ENCODE assay signal across 1 cellular context in the genomic region with DNA sequence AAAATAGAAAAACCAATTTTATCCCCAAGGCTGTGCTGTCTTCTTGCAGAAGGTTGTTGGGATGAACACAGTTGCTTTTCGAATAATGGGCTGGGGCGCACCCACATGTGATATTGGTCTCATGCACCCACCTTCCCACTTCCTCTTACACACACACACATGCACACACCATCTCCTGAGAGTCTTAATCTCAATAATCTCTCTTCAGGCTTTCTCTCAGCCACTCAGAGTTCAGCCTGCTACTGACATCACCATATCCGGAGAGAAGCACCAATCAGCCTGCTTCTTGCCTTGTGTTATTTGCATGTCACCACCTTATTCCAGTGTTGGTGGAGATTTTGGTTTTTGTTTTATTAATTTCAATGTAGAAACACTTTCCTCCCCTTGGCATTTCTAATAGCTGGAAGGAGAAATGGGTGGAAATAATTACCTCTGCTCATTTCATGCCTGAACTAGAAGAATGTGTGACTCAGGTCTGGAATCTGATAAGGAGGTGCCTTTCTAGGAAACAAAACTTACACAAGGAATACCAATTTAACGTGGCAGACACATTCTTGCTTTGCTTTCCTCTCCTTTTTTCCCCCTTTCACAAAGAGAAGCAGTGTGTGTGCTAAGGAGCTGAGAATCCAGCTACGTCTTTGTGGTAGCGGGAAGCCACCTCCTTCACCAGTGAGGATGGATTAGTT.
TF ChIP-seq lines count a peak whose summit lies in the region.

No MANE protein-coding gene starts in this region.

TF ChIP-seq in H1, 55 proteins besides CTCF, POLR2A, EP300 and RAD21:
- no peak for TF ChIP-seq CHD2 (IDR thresholded peaks at IDR 0.05; ENCODE audit: low read length)
- peak; percentile 76; the same call in 1 of the 2 replicates for TF ChIP-seq RFX5 (IDR thresholded peaks at IDR 0.05; ENCODE audit: borderline replicate concordance, low read depth, low read length)
